17 cellular contexts compared by ENCODE assay signal in genomic region chr14:67436006-67436866, GRCh38. TPM values are rescaled to one million over a fixed set of nuclear protein-coding genes. Genes with fewer than 3 reads are reported as not detected.
A peak's percentile ranks its signal among the peaks of the same experiment; 100 is the strongest.
DNase-seq lines count a peak whose midpoint lies in the region; ATAC-seq and TF ChIP-seq lines count a peak whose summit lies in the region.
"Had no signal": no experiment of that assay in that cellular context is flagged by ENCODE, and none has a peak within 500 bp of the region (broad histone marks: within the 10 kb centered on the region; RNA-seq: fewer than 3 reads in every experiment).

No MANE protein-coding gene starts in this region.

- intact Hi-C loops in gastrocnemius medialis (cut with DNase I; ENCODE audit: low total_unique reads), result no loop called here

- no peak overlapping the region for H3T11ph ChIP-seq in H9 (ENCODE audit: low read length)

- H3K27ac Mint-ChIP-seq in H9, result no peak overlapping the region; a peak in 1 of 7 replicates
- H3K27ac Mint-ChIP-seq: B cell, mesothelial cell of epicardium had no signal

- TF ChIP-seq EP300 in suprapubic skin (IDR thresholded peaks at IDR 0.05), result no peak

- no peaks in the 10 kb centered on the region for H4K20me1 ChIP-seq in H9 (ENCODE audit: control insufficient read depth, insufficient read depth, insufficient read length)

- no peaks in the 10 kb centered on the region for H3K36me3 Mint-ChIP-seq in H9 (ENCODE audit: insufficient read depth in 1 of 3, low read depth in 3 of 3)
- H3K36me3 Mint-ChIP-seq: mesothelial cell of epicardium had no signal

- H3K79me2 ChIP-seq in H9 (ENCODE audit: insufficient read depth, low read length), result no peaks in the 10 kb centered on the region

- no peak overlapping the region for H4K8ac ChIP-seq in H9 (replicated peaks; ENCODE audit: insufficient read length, low read depth, low read length)

- H3K27me3 ChIP-seq in H9 (ENCODE audit: insufficient read depth, low read length), result no peaks in the 10 kb centered on the region
- H3K27me3 ChIP-seq in Peyer's patch, result no peaks in the 10 kb centered on the region
- no peaks in the 10 kb centered on the region for H3K27me3 ChIP-seq in gastrocnemius medialis
- peaks cover 7% of the 10 kb centered on the region for H3K27me3 ChIP-seq in suprapubic skin
- H3K27me3 ChIP-seq: transverse colon had no signal

- no CpG with 5 or more reads among the region's 10 CpGs for WGBS in H9 (ENCODE audit: extremely low coverage, insufficient read length, low lambda C conversion rate)
- 88% methylated on average over 10 of the region's 10 CpGs for WGBS in suprapubic skin

- H2AK5ac ChIP-seq in H9 (ENCODE audit: insufficient read length, low read length), result no peak overlapping the region

- H3K4me2 ChIP-seq in H9 (ENCODE audit: insufficient read depth, insufficient read length, low read length), result no peak overlapping the region

- H4K91ac ChIP-seq in H9 (ENCODE audit: insufficient read length, low read depth, low read length), result no peak overlapping the region

- no peak overlapping the region for H2BK20ac ChIP-seq in H9 (ENCODE audit: low read depth, low read length, poor library complexity, severe bottlenecking)

- in situ Hi-C loops in gastrocnemius medialis (cut with MboI; ENCODE audit: low sequenced_read_pairs in 4 of 4), result loop anchor here in 2 of 4 donors (25.0 kb wide), 1 partner anchor 276 kb away; the partner anchor contains the start of gene RDH12 (in 2 of the 2)

- H3K9me3 Mint-ChIP-seq in H9, result no peaks in the 10 kb centered on the region
- H3K9me3 Mint-ChIP-seq: mesothelial cell of epicardium had no signal

- H2BK120ac ChIP-seq in H9 (ENCODE audit: low read depth, low read length, poor library complexity, severe bottlenecking), result no peak overlapping the region

- H3K4me1 ChIP-seq in H9 (ENCODE audit: insufficient read depth, low read length) (no peaks in the 10 kb centered on the region), Peyer's patch (peaks cover 0 to 18% (median 0%) of the 10 kb centered on the region in 4 donors), gastrocnemius medialis (peaks cover 19 to 25% of the 10 kb centered on the region in 2 donors), suprapubic skin (no peaks in the 10 kb centered on the region)

- no peak overlapping the region for H3K14ac ChIP-seq in H9 (ENCODE audit: insufficient read depth, low read length)

- no peak overlapping the region for H3K4me3 ChIP-seq in Peyer's patch
- no peak overlapping the region for H3K4me3 ChIP-seq in gastrocnemius medialis
- no peak overlapping the region for H3K4me3 ChIP-seq in suprapubic skin
- H3K4me3 ChIP-seq: transverse colon had no signal

- no peaks in the 10 kb centered on the region; the same call in 1 of the 2 replicates for H3K27me3 Mint-ChIP-seq in H9 (ENCODE audit: low read depth)

- H2BK5ac ChIP-seq in H9 (ENCODE audit: insufficient read length, low read length), result no peak overlapping the region

- no peak overlapping the region for H4K5ac ChIP-seq in H9 (ENCODE audit: insufficient read length, low read depth, low read length)

- H3K23ac ChIP-seq in H9 (ENCODE audit: insufficient read length, low read depth, low read length), result no peak overlapping the region

- no peak overlapping the region for H3K27ac ChIP-seq in H9 (ENCODE audit: insufficient read length, low read depth, low read length)
- H3K27ac ChIP-seq in Peyer's patch, result peak overlapping the region in 1 of 4 donors; percentile 14
- no peak overlapping the region for H3K27ac ChIP-seq in gastrocnemius medialis
- H3K27ac ChIP-seq in suprapubic skin, result no peak overlapping the region
- H3K27ac ChIP-seq: transverse colon had no signal

- H2BK12ac ChIP-seq in H9 (ENCODE audit: insufficient read length, low read depth, low read length), result no peak overlapping the region

- H3K36me3 ChIP-seq in Peyer's patch (no peaks in the 10 kb centered on the region), gastrocnemius medialis (no peaks in the 10 kb centered on the region), suprapubic skin (no peaks in the 10 kb centered on the region)
- H3K36me3 ChIP-seq: transverse colon had no signal

- no peaks in the 10 kb centered on the region for H3K23me2 ChIP-seq in H9 (ENCODE audit: insufficient read length, low read depth, low read length, poor library complexity, severe bottlenecking)

- H3K9me3 ChIP-seq in H9 (ENCODE audit: control insufficient read depth, low read depth, low read length) (no peaks in the 10 kb centered on the region), Peyer's patch (no peaks in the 10 kb centered on the region), gastrocnemius medialis (no peaks in the 10 kb centered on the region), suprapubic skin (no peaks in the 10 kb centered on the region)
- H3K9me3 ChIP-seq: transverse colon had no signal

- no peak overlapping the region for H2BK15ac ChIP-seq in H9 (ENCODE audit: low read depth, low read length)

- H3K9ac ChIP-seq in H9 (ENCODE audit: extremely low read depth, insufficient read length, low read length), result no peak overlapping the region

- H3K4me3 Mint-ChIP-seq in H9, result no peak overlapping the region
- H3K4me3 Mint-ChIP-seq: B cell, mesothelial cell of epicardium had no signal

- no peak overlapping the region for H3K18ac ChIP-seq in H9 (ENCODE audit: insufficient read length, low read depth, low read length)

- ATAC-seq in gastrocnemius medialis (peak; percentile 90 to 92), GM21367 (IDR thresholded peaks at IDR 0.05; ENCODE audit: unreplicated experiment) (no peak)
- ATAC-seq: activated CD4-positive, CD25-positive, alpha-beta regulatory T cell treated with anti-CD3 and anti-CD28 coated beads, Interleukin-2, amount 50 U/mL, for 24 hours had no signal

- H3K4ac ChIP-seq in H9 (ENCODE audit: low read depth, low read length), result no peak overlapping the region

- peak; percentile 62 for DNase-seq in H9
- peak in 2 of 3 donors; percentile 69 to 76 for DNase-seq in Peyer's patch
- DNase-seq in globus pallidus (ENCODE audit: low spot score), result peak; percentile 54
- DNase-seq in gastrocnemius medialis, result peak; percentile 40 to 54
- DNase-seq in 8988T, result no peak
- no peak for DNase-seq in NCI-H69 (lab: John Stamatoyannopoulos, UW)
- DNase-seq in suprapubic skin (ENCODE audit: low spot score in 2 of 2), result no peak
- DNase-seq: activated effector memory CD4-positive, alpha-beta T cell treated with anti-CD3 and anti-CD28 coated beads, Interleukin-2, amount 50 U/mL, for 16 hours; cortex of kidney; IMR-90; NCI-H1092; NK-92 treated with Interleukin-12 subunit alpha and Interleukin-12 subunit beta, amount 100 ng/mL, for 24 hours; transverse colon had no signal

- H2AFZ ChIP-seq in H9 (ENCODE audit: low read length), result no peak overlapping the region

- TF ChIP-seq CTCF in H9 (conservative IDR thresholded peaks at IDR 0.05) (peak; percentile 50), Peyer's patch (IDR thresholded peaks at IDR 0.05) (peak in 3 of 6 experiments; percentile 38 to 47 (median 46)), gastrocnemius medialis (IDR thresholded peaks at IDR 0.05 in 4 of 5, conservative IDR thresholded peaks at IDR 0.05 in 1 of 5) (no peak), suprapubic skin (IDR thresholded peaks at IDR 0.05) (no peak)

- TF ChIP-seq POLR2A in Peyer's patch (IDR thresholded peaks at IDR 0.05) (no peak), gastrocnemius medialis (IDR thresholded peaks at IDR 0.05) (no peak), suprapubic skin (IDR thresholded peaks at IDR 0.05) (no peak)

- H3K79me1 ChIP-seq in H9 (ENCODE audit: insufficient read depth, low read depth, low read length, poor library complexity, severe bottlenecking), result no peaks in the 10 kb centered on the region

- H3K56ac ChIP-seq in H9 (ENCODE audit: insufficient read length, low read depth, low read length), result no peak overlapping the region

- peaks cover 0 to 5% of the 10 kb centered on the region in 2 experiments; a peak in 3 of 4 replicates for H3K4me1 Mint-ChIP-seq in H9
- H3K4me1 Mint-ChIP-seq: B cell had no signal

RNA-seq across cellular contexts. Expression of gene PLEK2, which starts 24.3 kb away (rescaled TPM):
- total RNA-seq in H9 (2021) (not detected in 2 replicates), Peyer's patch (10 to 100 TPM; 19.7 to 40.3 (median 33.6) TPM), gastrocnemius medialis (under 1 TPM in 2 of 4 donors, not detected in 2; 0.44 to 0.94 TPM), suprapubic skin (10 to 100 TPM; 18.1 to 39.7 (median 24.7) TPM)
- total RNA-seq: B cell, mesothelial cell of epicardium had no signal

RNA-seq across cellular contexts. Expression of gene TMEM229B, which starts 52.3 kb away (rescaled TPM):
- 0.22 and 0.24 TPM in 2 replicates for total RNA-seq in H9 (2021)
- total RNA-seq in Peyer's patch, result 10 to 100 TPM in 3 of 4 donors, 1 to 10 TPM in 1; 8.3 to 39.7 (median 31.7) TPM
- total RNA-seq in gastrocnemius medialis, result 1 to 10 TPM in 1 of 4 donors, under 1 TPM in 2, not detected in 1; 0.07 to 3.3 (median 0.20) TPM
- 1 to 10 TPM; 1.5 to 3.3 (median 1.8) TPM for total RNA-seq in suprapubic skin

Comparison
In these comparisons a context has a peak if more than half of its experiments do, and no peak if none do; other contexts are left out.
1. DNase-seq: peak in H9 (single experiment), Peyer's patch (2 of 3), globus pallidus (single experiment) and gastrocnemius medialis (2 of 2); none in 8988T (single experiment), NCI-H69 (single experiment) and suprapubic skin (0 of 2).
2. RNA of gene PLEK2, which starts 24.3 kb away (total RNA-seq): 19.7 to 40.3 TPM in Peyer's patch and 18.1 to 39.7 TPM in suprapubic skin; 0.44 to 0.94 TPM in gastrocnemius medialis and not detected in H9; every median in the first group is over 4 times any median in the second.